Comparison of ENCODE assay signal across 9 cellular contexts in the genomic region with DNA sequence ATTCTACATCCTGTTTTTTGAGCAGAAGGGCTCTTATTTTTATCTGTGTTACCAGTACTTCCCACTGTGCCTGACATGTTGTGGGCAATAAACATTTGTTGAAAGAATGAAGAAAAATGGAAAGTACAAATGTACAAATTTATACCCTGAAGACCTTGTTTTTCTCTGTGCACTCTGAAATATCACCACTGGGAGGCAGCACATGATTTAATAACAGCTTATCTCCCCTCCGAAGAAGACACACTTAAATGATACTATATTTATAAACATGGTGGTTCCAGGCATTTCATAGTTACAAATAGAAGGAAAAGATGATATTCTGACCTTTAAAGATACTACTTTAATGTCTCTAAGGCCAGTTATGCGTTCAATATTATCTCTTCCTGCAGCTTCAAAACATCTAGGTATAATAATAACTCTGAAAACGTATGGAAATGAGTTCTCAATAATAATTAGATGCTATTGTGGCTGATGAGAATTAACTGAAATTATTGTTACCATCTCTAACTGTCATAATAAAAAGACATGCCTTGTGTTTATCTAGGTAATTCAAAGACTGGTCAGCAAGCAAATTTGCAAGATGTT. TPM values are rescaled to one million over a fixed set of nuclear protein-coding genes. Genes with fewer than 3 reads are reported as not detected.
DNase-seq lines count a peak whose midpoint lies in the region; ATAC-seq and TF ChIP-seq lines count a peak whose summit lies in the region.
"Had no signal": no experiment of that assay in that cellular context is flagged by ENCODE, and none has a peak within 500 bp of the region (broad histone marks: within the 10 kb centered on the region; RNA-seq: fewer than 3 reads in every experiment).

No MANE protein-coding gene starts in this region.

- H3K4me2 ChIP-seq in DOHH2 (ENCODE audit: low read length) (peak overlapping the region; percentile 14; the same call in 1 of the 2 replicates), GM23338 (no peak overlapping the region)

- H4K20me1 ChIP-seq in DOHH2 (ENCODE audit: control insufficient read depth, insufficient read depth, low read depth, low read length) (no peaks in the 10 kb centered on the region), GM23338 (replicated peaks; ENCODE audit: insufficient read depth) (no peaks in the 10 kb centered on the region)

- no peak overlapping the region for H2AFZ ChIP-seq in GM23338

- no peak overlapping the region for H3K27ac ChIP-seq in DOHH2 (ENCODE audit: low read depth, low read length)
- H3K27ac ChIP-seq in GM23338 (ENCODE audit: low read depth): no peak overlapping the region
- H3K27ac ChIP-seq in breast epithelium: no peak overlapping the region

- no peaks in the 10 kb centered on the region for H3K36me3 Mint-ChIP-seq in GM23338 (ENCODE audit: low read depth)

- H3K27me3 Mint-ChIP-seq in GM23338 (ENCODE audit: insufficient read depth, low read depth, poor library complexity): peaks cover 3% of the 10 kb centered on the region

- intact Hi-C loops in breast epithelium (cut with DNase I; ENCODE audit: low total_unique reads) (no loop called here), left colon (cut with DNase I, micrococcal nuclease) (loop anchor here in 1 of 2 donors (10.0 kb wide), 1 partner anchor 380 kb away; no protein-coding TSS in a partner anchor)

- H3K79me2 ChIP-seq in DOHH2 (ENCODE audit: control insufficient read depth, low read length) (no peaks in the 10 kb centered on the region), GM23338 (replicated peaks; ENCODE audit: insufficient read depth) (no peaks in the 10 kb centered on the region)

- H3K9me3 Mint-ChIP-seq in GM23338: no peaks in the 10 kb centered on the region

- DNase-seq in GM23338 (ENCODE audit: low spot score) (peak; percentile 40), MV-4-11 (lab: John Stamatoyannopoulos, UW) (peak; percentile 47), T follicular helper cell (ENCODE audit: low read depth) (peak; percentile 19), breast epithelium (ENCODE audit: low spot score in 2 of 2) (no peak), left colon (peak in 1 of 2 donors; percentile 42), occipital lobe (lab: John Stamatoyannopoulos, UW) (no peak)
- DNase-seq in stimulated activated CD8-positive, alpha-beta memory T cell treated with anti-CD3 and anti-CD28 coated beads, Interleukin-12 subunit alpha, Interleukin-12 subunit beta, amount 100 ng/mL, for 1 hour (ENCODE audit: low read depth): peak; percentile 33

- H3K4me3 ChIP-seq in DOHH2 (ENCODE audit: low read length) (no peak overlapping the region), GM23338 (no peak overlapping the region), breast epithelium (no peak overlapping the region)

- TF ChIP-seq CTCF in DOHH2 (IDR thresholded peaks at IDR 0.05; ENCODE audit: low read depth, low read length, poor library complexity, severe bottlenecking) (peak; percentile 81), GM23338 (conservative IDR thresholded peaks at IDR 0.05; ENCODE audit: low read depth in 2 of 2) (peak; percentile 73 to 93), breast epithelium (IDR thresholded peaks at IDR 0.05) (peak; percentile 18 to 75 (median 50))

- H3K9me2 ChIP-seq in DOHH2 (replicated peaks; ENCODE audit: control insufficient read depth, low read length) (no peaks in the 10 kb centered on the region), GM23338 (ENCODE audit: insufficient read depth) (no peaks in the 10 kb centered on the region)

- no peak overlapping the region for H3K27ac Mint-ChIP-seq in GM23338

- no peaks in the 10 kb centered on the region for H3K4me1 Mint-ChIP-seq in GM23338

- H3K4me1 ChIP-seq in DOHH2 (ENCODE audit: control insufficient read depth, low read length) (0 out of 2 replicates have a peak, but pooled peaks cover 3% of the 10 kb centered on the region), GM23338 (ENCODE audit: insufficient read depth) (no peaks in the 10 kb centered on the region), breast epithelium (no peaks in the 10 kb centered on the region)

- no peak for TF ChIP-seq POLR2A in breast epithelium (IDR thresholded peaks at IDR 0.05)

- ATAC-seq in GM23338 (no peak), left colon (peak; percentile 69)

- H3K27me3 ChIP-seq in DOHH2 (ENCODE audit: control insufficient read depth, low read length) (no peaks in the 10 kb centered on the region; the same call in 1 of the 2 replicates), GM23338 (ENCODE audit: insufficient read depth) (no peaks in the 10 kb centered on the region), breast epithelium (no peaks in the 10 kb centered on the region)

- H3K4me3 Mint-ChIP-seq in GM23338: no peak overlapping the region

- H3K36me3 ChIP-seq in DOHH2 (ENCODE audit: control insufficient read depth, low read length) (no peaks in the 10 kb centered on the region), GM23338 (ENCODE audit: insufficient read depth) (no peaks in the 10 kb centered on the region), breast epithelium (no peaks in the 10 kb centered on the region)

- H3K9me3 ChIP-seq in DOHH2 (ENCODE audit: control insufficient read depth, insufficient read depth, low read length) (no peaks in the 10 kb centered on the region), breast epithelium (no peaks in the 10 kb centered on the region)

- H3F3A ChIP-seq in DOHH2 (ENCODE audit: control insufficient read depth, insufficient read depth) (no peaks in the 10 kb centered on the region), GM23338 (replicated peaks; ENCODE audit: low read depth) (no peaks in the 10 kb centered on the region)

TF ChIP-seq in GM23338, 12 proteins besides CTCF, POLR2A, EP300 and RAD21 (continues in another document):
- TF ChIP-seq EZH2 (IDR thresholded peaks at IDR 0.05; ENCODE audit: low read depth, unreplicated experiment): no peak
- TF ChIP-seq NANOG (IDR thresholded peaks at IDR 0.05; ENCODE audit: borderline replicate concordance): no peak
- TF ChIP-seq ZNF331 (CRISPR knock-in tag; IDR thresholded peaks at IDR 0.05; ENCODE audit: low read depth): no peak
- TF ChIP-seq, protein P1, sequence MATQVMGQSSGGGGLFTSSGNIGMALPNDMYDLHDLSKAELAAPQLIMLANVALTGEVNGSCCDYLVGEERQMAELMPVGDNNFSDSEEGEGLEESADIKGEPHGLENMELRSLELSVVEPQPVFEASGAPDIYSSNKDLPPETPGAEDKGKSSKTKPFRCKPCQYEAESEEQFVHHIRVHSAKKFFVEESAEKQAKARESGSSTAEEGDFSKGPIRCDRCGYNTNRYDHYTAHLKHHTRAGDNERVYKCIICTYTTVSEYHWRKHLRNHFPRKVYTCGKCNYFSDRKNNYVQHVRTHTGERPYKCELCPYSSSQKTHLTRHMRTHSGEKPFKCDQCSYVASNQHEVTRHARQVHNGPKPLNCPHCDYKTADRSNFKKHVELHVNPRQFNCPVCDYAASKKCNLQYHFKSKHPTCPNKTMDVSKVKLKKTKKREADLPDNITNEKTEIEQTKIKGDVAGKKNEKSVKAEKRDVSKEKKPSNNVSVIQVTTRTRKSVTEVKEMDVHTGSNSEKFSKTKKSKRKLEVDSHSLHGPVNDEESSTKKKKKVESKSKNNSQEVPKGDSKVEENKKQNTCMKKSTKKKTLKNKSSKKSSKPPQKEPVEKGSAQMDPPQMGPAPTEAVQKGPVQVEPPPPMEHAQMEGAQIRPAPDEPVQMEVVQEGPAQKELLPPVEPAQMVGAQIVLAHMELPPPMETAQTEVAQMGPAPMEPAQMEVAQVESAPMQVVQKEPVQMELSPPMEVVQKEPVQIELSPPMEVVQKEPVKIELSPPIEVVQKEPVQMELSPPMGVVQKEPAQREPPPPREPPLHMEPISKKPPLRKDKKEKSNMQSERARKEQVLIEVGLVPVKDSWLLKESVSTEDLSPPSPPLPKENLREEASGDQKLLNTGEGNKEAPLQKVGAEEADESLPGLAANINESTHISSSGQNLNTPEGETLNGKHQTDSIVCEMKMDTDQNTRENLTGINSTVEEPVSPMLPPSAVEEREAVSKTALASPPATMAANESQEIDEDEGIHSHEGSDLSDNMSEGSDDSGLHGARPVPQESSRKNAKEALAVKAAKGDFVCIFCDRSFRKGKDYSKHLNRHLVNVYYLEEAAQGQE (IDR thresholded peaks at IDR 0.05; ENCODE audit: unreplicated experiment): no peak
- TF ChIP-seq STAT1 (IDR thresholded peaks at IDR 0.05; ENCODE audit: unreplicated experiment): no peak
- no peak for TF ChIP-seq POLR2AphosphoS5 (IDR thresholded peaks at IDR 0.05; ENCODE audit: low read depth)
- TF ChIP-seq JUNB (IDR thresholded peaks at IDR 0.05; ENCODE audit: unreplicated experiment): no peak
- TF ChIP-seq ZNF114 (CRISPR knock-in tag; IDR thresholded peaks at IDR 0.05): no peak

RNA-seq across cellular contexts. Expression of a gene that starts 12.8 kb away (rescaled TPM):
- 2.6 and 2.8 TPM in 2 replicates for total RNA-seq in GM23338 (2014; rRNA removed; shearing (Covaris generic))
- 0.95 and 1.3 TPM in 2 replicates for polyA plus RNA-seq in GM23338 (2016; fragmentation: Nextera tagmentation; extraction: Ambion mirVana)
- 1 to 10 TPM in 1 of 3 donors, under 1 TPM in 2; 0.32 to 1.0 (median 0.33) TPM for total RNA-seq in breast epithelium
- under 1 TPM; 0.17 to 0.24 TPM for total RNA-seq in left colon
- 3.6 TPM for total RNA-seq in occipital lobe

RNA-seq across cellular contexts. Expression of a gene that starts 36.0 kb away (rescaled TPM):
- not detected in 2 replicates for total RNA-seq in GM23338 (2014; rRNA removed; shearing (Covaris generic))
- not detected in 2 replicates for polyA plus RNA-seq in GM23338 (2016; fragmentation: Nextera tagmentation; extraction: Ambion mirVana)
- total RNA-seq in breast epithelium: under 1 TPM in 1 of 3 donors, not detected in 2; 0.80 TPM
- 10 to 100 TPM; 21.5 to 26.9 TPM for total RNA-seq in left colon
- not detected for total RNA-seq in occipital lobe
- polyA plus RNA-seq: adipose tissue had no signal

Comparison
In these comparisons a context has a peak if more than half of its experiments do, and no peak if none do; other contexts are left out.
1. DNase-seq: peak in GM23338 (single experiment), MV-4-11 (single experiment), T follicular helper cell (single experiment) and stimulated activated CD8-positive, alpha-beta memory T cell treated with anti-CD3 and anti-CD28 coated beads, Interleukin-12 subunit alpha, Interleukin-12 subunit beta, amount 100 ng/mL, for 1 hour (single experiment); none in breast epithelium (0 of 2) and occipital lobe (single experiment).
2. RNA of a gene that starts 36.0 kb away (total RNA-seq): 21.5 to 26.9 TPM in left colon; not detected in GM23338, 0.80 TPM in breast epithelium and not detected in occipital lobe (single experiment); every median in the first group is over 10 times any median in the second.
3. Peak in every context shown above with its lines, with median percentiles within 50 percentile points of each other: CTCF ChIP-seq.